16 cellular contexts compared by ENCODE assay signal in genomic region chr20:2234788-2235187, GRCh38.
DNase-seq lines count a peak whose midpoint lies in the region; ATAC-seq and TF ChIP-seq lines count a peak whose summit lies in the region.
"Had no signal": no experiment of that assay in that cellular context is flagged by ENCODE, and none has a peak within 500 bp of the region (broad histone marks: within the 10 kb centered on the region; RNA-seq: fewer than 3 reads in every experiment).

No MANE protein-coding gene starts in this region.

- H3K27ac ChIP-seq in mesenchymal stem cell (ENCODE audit: low read length, poor library complexity, severe bottlenecking), result no peak overlapping the region
- H3K27ac ChIP-seq in OCI-LY7 (ENCODE audit: low read depth, low read length, poor library complexity, severe bottlenecking), result no peak overlapping the region
- H3K27ac ChIP-seq: epithelial cell of prostate, suprapubic skin had no signal

- H3K9me2 ChIP-seq in OCI-LY7 (ENCODE audit: insufficient read depth, low read length), result no peaks in the 10 kb centered on the region

- no peak for TF ChIP-seq CTCF in brain (conservative IDR thresholded peaks at IDR 0.05)
- TF ChIP-seq CTCF in OCI-LY7 (conservative IDR thresholded peaks at IDR 0.05; ENCODE audit: low read length), result no peak

- H3K27me3 Mint-ChIP-seq in brain, result no peaks in the 10 kb centered on the region
- H3K27me3 Mint-ChIP-seq: memory B cell had no signal

- 21% methylated on average over 4 of the region's 4 CpGs for WGBS in mesenchymal stem cell

- H3K4me2 ChIP-seq in mesenchymal stem cell (ENCODE audit: low read length, poor library complexity, severe bottlenecking) (no peak overlapping the region), OCI-LY7 (ENCODE audit: low read length) (no peak overlapping the region)

- H3K4me3 Mint-ChIP-seq in brain, result peak overlapping the region in 3 of 5 experiments; percentile 14 to 50 (median 38)
- H3K4me3 Mint-ChIP-seq: memory B cell had no signal

- H4K8ac ChIP-seq in mesenchymal stem cell (ENCODE audit: low read length), result no peak overlapping the region

- intact Hi-C loops in OCI-LY7 (cut with micrococcal nuclease; ENCODE audit: unreplicated experiment), result no loop called here

- CTCF ChIA-PET in OCI-LY7 (lab: Charles Lee; ENCODE audit: unreplicated experiment), result no interaction called here

- H2BK120ac ChIP-seq in mesenchymal stem cell (ENCODE audit: low read depth, low read length), result no peak overlapping the region

- no peak overlapping the region for H3K18ac ChIP-seq in mesenchymal stem cell (ENCODE audit: low read depth in 1 of 2, low read length in 2 of 2)

- H2AK5ac ChIP-seq in mesenchymal stem cell (ENCODE audit: low read length, severe bottlenecking), result no peak overlapping the region

- H3K79me2 ChIP-seq in OCI-LY7 (ENCODE audit: insufficient read depth, low read depth, low read length), result no peaks in the 10 kb centered on the region

- no peaks in the 10 kb centered on the region for H3K36me3 Mint-ChIP-seq in brain
- H3K36me3 Mint-ChIP-seq: memory B cell had no signal

- no TSS peak for BruUV-seq in OCI-LY7 (replicated peaks; lab: Mats Ljungman, UMichigan)

- H3K27ac Mint-ChIP-seq in brain, result peak overlapping the region in 3 of 5 experiments; percentile 69 to 85 (median 83)
- H3K27ac Mint-ChIP-seq: memory B cell had no signal

- no peak overlapping the region for H3K23ac ChIP-seq in mesenchymal stem cell (ENCODE audit: low read length in 2 of 2)

- peak overlapping the region; percentile 14 for H3K9ac ChIP-seq in mesenchymal stem cell (ENCODE audit: low read length)

- no peaks in the 10 kb centered on the region for H3K36me3 ChIP-seq in mesenchymal stem cell (ENCODE audit: control insufficient read depth in 1 of 2, insufficient read depth in 2 of 2, low read depth in 1 of 2, low read length in 2 of 2)
- H3K36me3 ChIP-seq in OCI-LY7 (ENCODE audit: insufficient read depth, low read length), result no peaks in the 10 kb centered on the region
- no peaks in the 10 kb centered on the region for H3K36me3 ChIP-seq in MG63
- H3K36me3 ChIP-seq: suprapubic skin had no signal

- DNase-seq in GM04504 (ENCODE audit: low read depth), result peak; percentile 62
- peak; percentile 39 for DNase-seq in NCI-H2107 (lab: John Stamatoyannopoulos, UW)
- no peak for DNase-seq in mesenchymal stem cell
- no peak for DNase-seq in cerebellar cortex (ENCODE audit: low spot score)
- DNase-seq in OCI-LY7 (ENCODE audit: low spot score), result no peak
- no peak for DNase-seq in MG63
- DNase-seq: activated naive CD4-positive, alpha-beta T cell treated with Interleukin-2 at 50 U/mL for 16 hours; central memory CD4-positive, alpha-beta T cell; NCI-H82; T-helper 9 cell had no signal

- H3K4ac ChIP-seq in mesenchymal stem cell (ENCODE audit: low read depth in 1 of 2, low read length in 2 of 2), result no peak overlapping the region

- POLR2A ChIA-PET in OCI-LY7 (lab: Charles Lee), result no interaction called here

- no peaks in the 10 kb centered on the region for H4K20me1 ChIP-seq in OCI-LY7 (ENCODE audit: insufficient read depth, low read length)

- H3K79me1 ChIP-seq in mesenchymal stem cell (replicated peaks; ENCODE audit: low read length, poor library complexity, severe bottlenecking), result no peaks in the 10 kb centered on the region

- peaks cover 0 to 3% (median 0%) of the 10 kb centered on the region in 5 experiments for H3K9me3 Mint-ChIP-seq in brain
- H3K9me3 Mint-ChIP-seq: memory B cell had no signal

- ATAC-seq in GM18520 (IDR thresholded peaks at IDR 0.05; ENCODE audit: unreplicated experiment), result no peak
- ATAC-seq: Right ventricle myocardium inferior had no signal

- peaks cover 32% of the 10 kb centered on the region for H3K4me1 Mint-ChIP-seq in brain

- H3K4me3 ChIP-seq in mesenchymal stem cell (ENCODE audit: insufficient read depth in 1 of 2, low read depth in 1 of 2, low read length in 2 of 2) (no peak overlapping the region), OCI-LY7 (ENCODE audit: low read depth, low read length, poor library complexity, severe bottlenecking) (no peak overlapping the region), MG63 (no peak overlapping the region)
- H3K4me3 ChIP-seq: suprapubic skin had no signal

- H3K27me3 ChIP-seq in mesenchymal stem cell (ENCODE audit: control insufficient read depth in 1 of 2, insufficient read depth in 1 of 2, low read length in 2 of 2) (no peaks in the 10 kb centered on the region), MG63 (no peaks in the 10 kb centered on the region)
- H3K27me3 ChIP-seq: suprapubic skin had no signal

- H3K9me3 ChIP-seq in mesenchymal stem cell (ENCODE audit: control insufficient read depth, low read length) (no peaks in the 10 kb centered on the region), OCI-LY7 (ENCODE audit: low read length) (no peaks in the 10 kb centered on the region), MG63 (no peaks in the 10 kb centered on the region)
- H3K9me3 ChIP-seq: suprapubic skin had no signal

- H2AFZ ChIP-seq in mesenchymal stem cell (ENCODE audit: low read depth, low read length), result no peak overlapping the region
- no peak overlapping the region for H2AFZ ChIP-seq in OCI-LY7 (ENCODE audit: low read length)

- no peak overlapping the region for H2BK12ac ChIP-seq in mesenchymal stem cell (ENCODE audit: low read length in 2 of 2)

- H3K14ac ChIP-seq in mesenchymal stem cell (ENCODE audit: low read length in 2 of 2), result no peak overlapping the region

- no peak overlapping the region for H4K91ac ChIP-seq in mesenchymal stem cell (ENCODE audit: low read length)

- peaks cover 1% of the 10 kb centered on the region for H3K4me1 ChIP-seq in mesenchymal stem cell (ENCODE audit: control insufficient read depth, insufficient read depth, low read depth, low read length)
- H3K4me1 ChIP-seq in OCI-LY7 (ENCODE audit: insufficient read depth, low read length, poor library complexity, severe bottlenecking), result no peaks in the 10 kb centered on the region

- no peak overlapping the region for H2BK15ac ChIP-seq in mesenchymal stem cell (ENCODE audit: low read depth, poor library complexity, severe bottlenecking)

- H2BK5ac ChIP-seq in mesenchymal stem cell (ENCODE audit: low read depth, low read length, poor library complexity, severe bottlenecking), result no peak overlapping the region

Comparison
In these comparisons a context has a peak if more than half of its experiments do, and no peak if none do; other contexts are left out.
1. DNase-seq: peak in GM04504 (single experiment) and NCI-H2107 (single experiment); none in mesenchymal stem cell (single experiment), cerebellar cortex (single experiment), OCI-LY7 (single experiment) and MG63 (single experiment).